ENCODE assay signal across 13 cellular contexts in the genomic region with DNA sequence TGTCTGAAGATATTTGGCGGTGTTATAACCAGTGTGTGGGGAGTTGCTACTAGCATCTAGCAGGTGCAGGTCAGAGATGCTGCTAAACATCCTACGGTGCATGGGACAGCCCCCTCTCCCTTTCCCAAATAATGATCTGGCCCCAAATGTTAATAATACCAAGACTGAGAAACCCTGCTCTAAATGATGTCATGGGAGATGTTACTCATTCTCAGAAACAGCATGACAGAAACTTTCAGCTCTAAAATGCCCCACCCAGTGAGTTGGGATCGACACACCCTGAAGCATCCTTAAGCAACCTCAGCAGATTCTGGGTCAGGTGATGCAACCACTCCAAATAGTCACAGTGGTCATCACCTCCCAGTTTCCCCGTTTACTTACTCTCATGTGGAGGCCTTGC.
DNase-seq lines count a peak whose midpoint lies in the region; ATAC-seq, FAIRE-seq and TF ChIP-seq lines count a peak whose summit lies in the region.
"Had no signal": no experiment of that assay in that cellular context is flagged by ENCODE, and none has a peak within 500 bp of the region (broad histone marks: within the 10 kb centered on the region; RNA-seq: fewer than 3 reads in every experiment).

No MANE protein-coding gene starts in this region.

- no peak overlapping the region for H3K9ac ChIP-seq in K562 (ENCODE audit: insufficient read depth in 1 of 2, low read depth in 2 of 2, low read length in 2 of 2)

- no peaks in the 10 kb centered on the region for H3K9me3 ChIP-seq in K562 (replicated peaks; ENCODE audit: control insufficient read depth, insufficient read depth, low read depth, low read length)

- in situ Hi-C loops in K562 (cut with MboI): no loop called here

- H3K4me3 ChIP-seq in K562: no peak overlapping the region
- H3K4me3 ChIP-seq: lung had no signal

- FAIRE-seq in K562 (lab: Jason Lieb, UNC): no peak

- no TSS peak for BruUV-seq in K562 (replicated peaks; lab: Mats Ljungman, UMichigan)

- WGBS in K562 (ENCODE audit: insufficient coverage, low coverage, missing lambda C conversion rate): 0% methylated on average over 4 of the region's 4 CpGs

- peaks cover 2 to 15% (median 4%) of the 10 kb centered on the region in 3 donors for H3K27me3 Mint-ChIP-seq in immature natural killer cell (ENCODE audit: low read depth in 3 of 3)

- H3K9me1 ChIP-seq in K562 (ENCODE audit: control insufficient read depth, insufficient read depth, low read length): no peaks in the 10 kb centered on the region

- H3K79me2 ChIP-seq in K562 (ENCODE audit: control insufficient read depth, insufficient read depth, low read length): no peaks in the 10 kb centered on the region

- peaks cover 0 to 7% (median 0%) of the 10 kb centered on the region in 6 donors for H3K9me3 Mint-ChIP-seq in immature natural killer cell

- H3K36me3 Mint-ChIP-seq in immature natural killer cell: peaks cover 3 to 4% (median 4%) of the 10 kb centered on the region in 3 donors

- peaks cover 6 to 8% of the 10 kb centered on the region in 2 experiments for H3K27me3 ChIP-seq in K562 (ENCODE audit: control insufficient read depth in 2 of 2, insufficient read depth in 2 of 2, low read length in 2 of 2)

- no peak overlapping the region for H2AFZ ChIP-seq in K562 (ENCODE audit: low read depth, low read length)

- H3K27ac ChIP-seq in K562 (ENCODE audit: extremely low read depth, low read depth, low read length): no peak overlapping the region

- POLR2A ChIA-PET in K562 (lab: Yijun Ruan, JAX): interaction anchor here (0.7 to 1.2 kb wide), 3 partner anchors 8 to 216 kb away, joined by 3 to 4 read pairs (median 3); no protein-coding TSS in a partner anchor

- no peak for TF ChIP-seq CTCF in K562 (IDR thresholded peaks at IDR 0.05 in 2 of 3, conservative IDR thresholded peaks at IDR 0.05 in 1 of 3; ENCODE audit: insufficient read depth in 2 of 3, low read depth in 1 of 3, low read length in 3 of 3)

- H3K4me1 Mint-ChIP-seq in immature natural killer cell: no peaks in the 10 kb centered on the region
- H3K4me1 Mint-ChIP-seq: H9 had no signal

- peak; percentile 53 for ATAC-seq in GM18858 (IDR thresholded peaks at IDR 0.05; ENCODE audit: unreplicated experiment)
- peak; percentile 64 for ATAC-seq in HG03045 (IDR thresholded peaks at IDR 0.05; ENCODE audit: unreplicated experiment)
- peak; percentile 61 for ATAC-seq in K562
- no peak for ATAC-seq in GM18517 (IDR thresholded peaks at IDR 0.05; ENCODE audit: unreplicated experiment)

- no peak overlapping the region for H3K27ac Mint-ChIP-seq in immature natural killer cell
- H3K27ac Mint-ChIP-seq: CD4-positive, alpha-beta T cell; H9 had no signal

- H3K4me2 ChIP-seq in K562 (ENCODE audit: insufficient read depth, low read length): no peak overlapping the region

- no peak for TF ChIP-seq RAD21 in K562 (CRISPR knock-in tag; conservative IDR thresholded peaks at IDR 0.05 in 1 of 2, IDR thresholded peaks at IDR 0.05 in 1 of 2)

- DNase-seq in A172 (ENCODE audit: low spot score) (peak; percentile 52), K562 (ENCODE audit: extremely low read depth in 1 of 4, low spot score in 3 of 4) (no peak), mesenteric fat pad (ENCODE audit: low spot score) (no peak), immature natural killer cell (no peak), cerebellar nuclear complex (lab: John Stamatoyannopoulos, UW) (no peak)
- DNase-seq: CD4-positive, alpha-beta T cell; central memory CD4-positive, alpha-beta T cell; H9; NCI-H2029 treated with DMSO at 0.1 percent for 48 hours had no signal

- CTCF ChIA-PET in K562 (lab: Yijun Ruan, JAX; ENCODE audit: low intra/inter-chr PET ratio): interaction anchor here (0.7 kb wide), 1 partner anchor 20 kb away, joined by 3 read pairs; no protein-coding TSS in a partner anchor

- intact Hi-C loops in K562 (cut with micrococcal nuclease): no loop called here

- H3K4me1 ChIP-seq in K562 (replicated peaks in 1 of 2; ENCODE audit: control insufficient read depth in 2 of 2, insufficient read depth in 2 of 2, low read length in 2 of 2): no peaks in the 10 kb centered on the region

- no peak for TF ChIP-seq POLR2A in K562 (conservative IDR thresholded peaks at IDR 0.05)

- TF ChIP-seq EP300 in K562 (IDR thresholded peaks at IDR 0.05; ENCODE audit: low read length): no peak

- no peak overlapping the region for H3K4me3 Mint-ChIP-seq in immature natural killer cell
- H3K4me3 Mint-ChIP-seq: CD4-positive, alpha-beta T cell; H9 had no signal

- no peaks in the 10 kb centered on the region for H4K20me1 ChIP-seq in K562 (replicated peaks; ENCODE audit: control insufficient read depth, insufficient read depth, low read length)

- H3K36me3 ChIP-seq in K562 (ENCODE audit: control insufficient read depth, insufficient read depth, low read length): no peaks in the 10 kb centered on the region

TF ChIP-seq in K562, 482 proteins besides CTCF, POLR2A, EP300 and RAD21 (continues in another document):
- TF ChIP-seq, protein P1, sequence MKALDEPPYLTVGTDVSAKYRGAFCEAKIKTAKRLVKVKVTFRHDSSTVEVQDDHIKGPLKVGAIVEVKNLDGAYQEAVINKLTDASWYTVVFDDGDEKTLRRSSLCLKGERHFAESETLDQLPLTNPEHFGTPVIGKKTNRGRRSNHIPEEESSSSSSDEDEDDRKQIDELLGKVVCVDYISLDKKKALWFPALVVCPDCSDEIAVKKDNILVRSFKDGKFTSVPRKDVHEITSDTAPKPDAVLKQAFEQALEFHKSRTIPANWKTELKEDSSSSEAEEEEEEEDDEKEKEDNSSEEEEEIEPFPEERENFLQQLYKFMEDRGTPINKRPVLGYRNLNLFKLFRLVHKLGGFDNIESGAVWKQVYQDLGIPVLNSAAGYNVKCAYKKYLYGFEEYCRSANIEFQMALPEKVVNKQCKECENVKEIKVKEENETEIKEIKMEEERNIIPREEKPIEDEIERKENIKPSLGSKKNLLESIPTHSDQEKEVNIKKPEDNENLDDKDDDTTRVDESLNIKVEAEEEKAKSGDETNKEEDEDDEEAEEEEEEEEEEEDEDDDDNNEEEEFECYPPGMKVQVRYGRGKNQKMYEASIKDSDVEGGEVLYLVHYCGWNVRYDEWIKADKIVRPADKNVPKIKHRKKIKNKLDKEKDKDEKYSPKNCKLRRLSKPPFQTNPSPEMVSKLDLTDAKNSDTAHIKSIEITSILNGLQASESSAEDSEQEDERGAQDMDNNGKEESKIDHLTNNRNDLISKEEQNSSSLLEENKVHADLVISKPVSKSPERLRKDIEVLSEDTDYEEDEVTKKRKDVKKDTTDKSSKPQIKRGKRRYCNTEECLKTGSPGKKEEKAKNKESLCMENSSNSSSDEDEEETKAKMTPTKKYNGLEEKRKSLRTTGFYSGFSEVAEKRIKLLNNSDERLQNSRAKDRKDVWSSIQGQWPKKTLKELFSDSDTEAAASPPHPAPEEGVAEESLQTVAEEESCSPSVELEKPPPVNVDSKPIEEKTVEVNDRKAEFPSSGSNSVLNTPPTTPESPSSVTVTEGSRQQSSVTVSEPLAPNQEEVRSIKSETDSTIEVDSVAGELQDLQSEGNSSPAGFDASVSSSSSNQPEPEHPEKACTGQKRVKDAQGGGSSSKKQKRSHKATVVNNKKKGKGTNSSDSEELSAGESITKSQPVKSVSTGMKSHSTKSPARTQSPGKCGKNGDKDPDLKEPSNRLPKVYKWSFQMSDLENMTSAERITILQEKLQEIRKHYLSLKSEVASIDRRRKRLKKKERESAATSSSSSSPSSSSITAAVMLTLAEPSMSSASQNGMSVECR (CRISPR knock-in tag; IDR thresholded peaks at IDR 0.05): no peak
- TF ChIP-seq FOXA1 (IDR thresholded peaks at IDR 0.05; ENCODE audit: borderline replicate concordance) (no peak), CHCHD3 (CRISPR knock-in tag; IDR thresholded peaks at IDR 0.05) (no peak), ZNF175 (CRISPR knock-in tag; IDR thresholded peaks at IDR 0.05; ENCODE audit: low read depth) (no peak), PTBP1 (IDR thresholded peaks at IDR 0.05; ENCODE audit: low read depth, low read length) (no peak), NFE2L1 (tag; IDR thresholded peaks at IDR 0.05; ENCODE audit: borderline replicate concordance, low read depth) (no peak), ATF7 (IDR thresholded peaks at IDR 0.05) (peak; percentile 64), CEBPG (CRISPR knock-in tag; IDR thresholded peaks at IDR 0.05) (no peak), CEBPG (tag; conservative IDR thresholded peaks at IDR 0.05 in 1 of 2, IDR thresholded peaks at IDR 0.05 in 1 of 2) (peak in 1 of 2 experiments; percentile 83; a peak in 2 of 4 replicates), ZNF174 (CRISPR knock-in tag; IDR thresholded peaks at IDR 0.05) (no peak), ZNF644 (tag; IDR thresholded peaks at IDR 0.05; ENCODE audit: low read depth) (no peak), C11orf30 (IDR thresholded peaks at IDR 0.05; ENCODE audit: low read depth) (peak; percentile 74), ZNF316 (IDR thresholded peaks at IDR 0.05) (peak; percentile 76), MAFG (tag; conservative IDR thresholded peaks at IDR 0.05) (peak; percentile 77), NR2C2 (CRISPR knock-in tag; IDR thresholded peaks at IDR 0.05) (no peak), NR2C2 (tag; IDR thresholded peaks at IDR 0.05) (no peak), FOXK2 (conservative IDR thresholded peaks at IDR 0.05 in 1 of 2, IDR thresholded peaks at IDR 0.05 in 1 of 2; ENCODE audit: low read depth in 2 of 2) (no peak), FIP1L1 (IDR thresholded peaks at IDR 0.05; ENCODE audit: low read depth, low read length, poor library complexity, severe bottlenecking) (no peak), MAFK (IDR thresholded peaks at IDR 0.05; ENCODE audit: low read length) (peak; percentile 64), SRSF9 (IDR thresholded peaks at IDR 0.05; ENCODE audit: borderline replicate concordance, low read depth, low read length) (no peak)
- TF ChIP-seq, protein P2, sequence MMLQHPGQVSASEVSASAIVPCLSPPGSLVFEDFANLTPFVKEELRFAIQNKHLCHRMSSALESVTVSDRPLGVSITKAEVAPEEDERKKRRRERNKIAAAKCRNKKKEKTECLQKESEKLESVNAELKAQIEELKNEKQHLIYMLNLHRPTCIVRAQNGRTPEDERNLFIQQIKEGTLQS (IDR thresholded peaks at IDR 0.05): peak; percentile 88
- TF ChIP-seq, protein P2 (CRISPR knock-in tag; conservative IDR thresholded peaks at IDR 0.05): no peak
- TF ChIP-seq, protein P3, sequence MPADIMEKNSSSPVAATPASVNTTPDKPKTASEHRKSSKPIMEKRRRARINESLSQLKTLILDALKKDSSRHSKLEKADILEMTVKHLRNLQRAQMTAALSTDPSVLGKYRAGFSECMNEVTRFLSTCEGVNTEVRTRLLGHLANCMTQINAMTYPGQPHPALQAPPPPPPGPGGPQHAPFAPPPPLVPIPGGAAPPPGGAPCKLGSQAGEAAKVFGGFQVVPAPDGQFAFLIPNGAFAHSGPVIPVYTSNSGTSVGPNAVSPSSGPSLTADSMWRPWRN (IDR thresholded peaks at IDR 0.05; ENCODE audit: low read depth): no peak
